In genomic region chr1:91022518-91022929, GRCh38 we compare ENCODE assay signal across 8 cellular contexts. TPM values are rescaled to one million over a fixed set of nuclear protein-coding genes. Genes with fewer than 3 reads are reported as not detected.
A peak's percentile ranks its signal among the peaks of the same experiment; 100 is the strongest.
DNase-seq lines count a peak whose midpoint lies in the region; ATAC-seq and TF ChIP-seq lines count a peak whose summit lies in the region.

No MANE protein-coding gene starts in this region.

- H3K4me1 ChIP-seq in CD4-positive, alpha-beta memory T cell (ENCODE audit: insufficient read depth, low read length), result peaks cover 50% of the 10 kb centered on the region

- CTCF ChIA-PET in CD4-positive, alpha-beta memory T cell (lab: Charles Lee; ENCODE audit: partially characterized antibody), result interaction anchor here (1.0 to 1.5 kb wide), 3 partner anchors 10 to 143 kb away, joined by 3 to 4 read pairs (median 3); no protein-coding TSS in a partner anchor

- H3K9me3 ChIP-seq in CD4-positive, alpha-beta memory T cell (ENCODE audit: control insufficient read depth in 1 of 2, low read length in 2 of 2), result no peaks in the 10 kb centered on the region

- H3K27ac ChIP-seq in CD4-positive, alpha-beta memory T cell (ENCODE audit: low read depth, low read length), result peak overlapping the region; percentile 99

- no peaks in the 10 kb centered on the region for H3K9me3 Mint-ChIP-seq in CD4-positive, alpha-beta memory T cell
- H3K9me3 Mint-ChIP-seq in brain, result peaks cover 0 to 15% (median 0%) of the 10 kb centered on the region in 5 experiments
- H3K9me3 Mint-ChIP-seq in mesothelial cell of epicardium, result no peaks in the 10 kb centered on the region

- H3K36me3 ChIP-seq in CD4-positive, alpha-beta memory T cell (ENCODE audit: insufficient read depth, low read length), result no peaks in the 10 kb centered on the region

- H3K4me3 Mint-ChIP-seq in CD4-positive, alpha-beta memory T cell, result peak overlapping the region; percentile 72 to 96 (median 94)
- peak overlapping the region; percentile 98 to 100 (median 99) for H3K4me3 Mint-ChIP-seq in brain
- H3K4me3 Mint-ChIP-seq in mesothelial cell of epicardium, result peak overlapping the region; percentile 96

- H3K4me3 ChIP-seq in CD4-positive, alpha-beta memory T cell (ENCODE audit: low read length in 2 of 2), result peak overlapping the region; percentile 24 to 88

- peak overlapping the region; percentile 84 to 99 (median 98) for H3K27ac Mint-ChIP-seq in CD4-positive, alpha-beta memory T cell
- H3K27ac Mint-ChIP-seq in brain (peak overlapping the region; percentile 99 to 100 (median 100)), mesothelial cell of epicardium (peak overlapping the region; percentile 100)

- no peak for TF ChIP-seq CTCF in brain (conservative IDR thresholded peaks at IDR 0.05)
- no peak for TF ChIP-seq CTCF in mesothelial cell of epicardium (IDR thresholded peaks at IDR 0.05; ENCODE audit: unreplicated experiment)

- no peaks in the 10 kb centered on the region for H3K27me3 Mint-ChIP-seq in CD4-positive, alpha-beta memory T cell
- H3K27me3 Mint-ChIP-seq in brain, result peaks cover 18% of the 10 kb centered on the region
- no peaks in the 10 kb centered on the region for H3K27me3 Mint-ChIP-seq in mesothelial cell of epicardium (ENCODE audit: low read depth)

- intact Hi-C loops in CD4-positive, alpha-beta memory T cell (cut with micrococcal nuclease), result loop anchor here (5.0 kb wide), 3 partner anchors 175 to 1940 kb away; partner anchors contain the start of gene DIPK1A

- H3K4me1 Mint-ChIP-seq in CD4-positive, alpha-beta memory T cell, result peaks cover 34 to 66% (median 51%) of the 10 kb centered on the region in 4 donors
- H3K4me1 Mint-ChIP-seq in brain, result peaks cover 45% of the 10 kb centered on the region
- peaks cover 41% of the 10 kb centered on the region for H3K4me1 Mint-ChIP-seq in mesothelial cell of epicardium

- no peaks in the 10 kb centered on the region for H3K27me3 ChIP-seq in CD4-positive, alpha-beta memory T cell (ENCODE audit: insufficient read depth, low read length)

- DNase-seq in CD4-positive, alpha-beta memory T cell, result no peak
- DNase-seq in mesothelial cell of epicardium (ENCODE audit: low spot score in 2 of 2, unreplicated experiment in 2 of 2) (no peak), cerebellar nuclear complex (lab: John Stamatoyannopoulos, UW) (no peak), cerebellum (ENCODE audit: low spot score) (no peak)
- no peak for DNase-seq in activated effector memory CD4-positive, alpha-beta T cell treated with Interleukin-2 at 50 U/mL for 16 hours

- POLR2A ChIA-PET in CD4-positive, alpha-beta memory T cell (lab: Charles Lee; ENCODE audit: partially characterized antibody), result interaction anchor here (1.0 to 2.6 kb wide), 3 partner anchors 12 to 864 kb away, joined by 3 to 14 read pairs (median 4); partner anchors contain the start of gene TGFBR3

- ATAC-seq in HG02642 (IDR thresholded peaks at IDR 0.05; ENCODE audit: poor library complexity, unreplicated experiment), result peak; percentile 4
- ATAC-seq in HG03521 (IDR thresholded peaks at IDR 0.05; ENCODE audit: unreplicated experiment), result no peak

- peaks cover 5 to 18% of the 10 kb centered on the region in 2 donors for H3K36me3 Mint-ChIP-seq in CD4-positive, alpha-beta memory T cell
- H3K36me3 Mint-ChIP-seq in brain, result peaks cover 30% of the 10 kb centered on the region
- peaks cover 6% of the 10 kb centered on the region for H3K36me3 Mint-ChIP-seq in mesothelial cell of epicardium

RNA-seq across cellular contexts. Expression of gene ZNF644, which starts 0.7 kb away (rescaled TPM):
- 10 to 100 TPM; 72.7 to 76.3 TPM for total RNA-seq in CD4-positive, alpha-beta memory T cell
- polyA plus RNA-seq in CD4-positive, alpha-beta memory T cell, result 10 to 100 TPM; 53.2 to 62.4 TPM
- 7.4 TPM for polyA plus RNA-seq in brain (ENCODE audit: insufficient read depth, low read depth, low replicate concordance)
- total RNA-seq in mesothelial cell of epicardium (73.3 to 77.9 TPM (median 77.7 TPM) in 3 replicates), cerebellum (169 TPM)
